In genomic region chr6:119501798-119502483, GRCh38 we compare ENCODE assay signal across 12 cellular contexts.
DNase-seq lines count a peak whose midpoint lies in the region; ATAC-seq, FAIRE-seq and TF ChIP-seq lines count a peak whose summit lies in the region.
"Had no signal": no experiment of that assay in that cellular context is flagged by ENCODE, and none has a peak within 500 bp of the region (broad histone marks: within the 10 kb centered on the region; RNA-seq: fewer than 3 reads in every experiment).

No MANE protein-coding gene starts in this region.

- no peak for DNase-seq in GM12891 (ENCODE audit: insufficient read length, low spot score)
- DNase-seq in NCI-H1694 treated with DMSO at 0.1 percent for 48 hours (lab: John Stamatoyannopoulos, UW): no peak
- DNase-seq in NCI-H524 (lab: John Stamatoyannopoulos, UW): no peak
- DNase-seq in stimulated activated CD4-positive, alpha-beta T cell treated with anti-CD3 and anti-CD28 coated beads, Interleukin-2, amount 100 ng/mL, for 24 hours: no peak
- no peak for DNase-seq in stimulated activated CD4-positive, alpha-beta T cell treated with anti-CD3 and anti-CD28 coated beads, Interleukin-12 subunit alpha, Interleukin-12 subunit beta, amount 100 ng/mL, for 4 hours
- DNase-seq: adrenal gland, NCI-H526 treated with DMSO at 0.1 percent for 48 hours, thyroid gland had no signal

- peak; percentile 68 for FAIRE-seq in GM12891 (lab: Jason Lieb, UNC)

- ATAC-seq in GM19395 (IDR thresholded peaks at IDR 0.05; ENCODE audit: unreplicated experiment): peak; percentile 96
- peak; percentile 87 for ATAC-seq in HG02798 (IDR thresholded peaks at IDR 0.05; ENCODE audit: poor library complexity, unreplicated experiment)
- peak; percentile 56 for ATAC-seq in HG03469 (IDR thresholded peaks at IDR 0.05; ENCODE audit: unreplicated experiment)
- ATAC-seq: HCT116 had no signal

- no peak for TF ChIP-seq POLR2A in GM12891 (IDR thresholded peaks at IDR 0.05; ENCODE audit: low read depth, low read length)

TF ChIP-seq in GM12891, 5 proteins besides CTCF, POLR2A, EP300 and RAD21:
- TF ChIP-seq POU2F2 (IDR thresholded peaks at IDR 0.05; ENCODE audit: low read depth, low read length) (no peak), SPI1 (IDR thresholded peaks at IDR 0.05; ENCODE audit: low read depth, low read length) (peak; percentile 87), POLR2AphosphoS5 (IDR thresholded peaks at IDR 0.05; ENCODE audit: low read depth, low read length) (no peak)
